1 cellular context compared by ENCODE assay signal in the genomic region with DNA sequence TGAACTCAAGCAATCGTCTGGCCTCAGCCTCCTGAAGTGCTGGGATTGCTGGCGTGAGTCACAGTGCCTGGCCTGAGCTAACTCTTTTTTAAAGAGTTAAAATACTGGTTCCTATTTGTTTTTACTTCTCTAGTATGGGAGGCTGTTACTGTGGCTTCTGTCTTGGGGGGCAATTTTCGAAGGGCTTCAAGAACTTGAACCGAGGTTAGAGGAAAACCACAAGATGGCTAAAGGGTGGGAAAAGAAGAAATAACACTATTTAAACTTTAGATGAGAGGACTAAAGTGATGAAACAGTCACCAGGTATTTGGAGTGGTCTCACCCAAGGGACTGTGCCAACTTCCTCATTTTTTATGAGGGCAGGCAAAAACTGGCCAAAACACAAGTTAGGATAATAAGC.
TF ChIP-seq lines count a peak whose summit lies in the region.

No MANE protein-coding gene starts in this region.

TF ChIP-seq in WTC11, 78 proteins besides CTCF, POLR2A, EP300 and RAD21 (continued from another document):
- TF ChIP-seq TP53 (CRISPR knock-in tag; IDR thresholded peaks at IDR 0.05), result no peak
